1 cellular context compared by ENCODE assay signal in the genomic region with DNA sequence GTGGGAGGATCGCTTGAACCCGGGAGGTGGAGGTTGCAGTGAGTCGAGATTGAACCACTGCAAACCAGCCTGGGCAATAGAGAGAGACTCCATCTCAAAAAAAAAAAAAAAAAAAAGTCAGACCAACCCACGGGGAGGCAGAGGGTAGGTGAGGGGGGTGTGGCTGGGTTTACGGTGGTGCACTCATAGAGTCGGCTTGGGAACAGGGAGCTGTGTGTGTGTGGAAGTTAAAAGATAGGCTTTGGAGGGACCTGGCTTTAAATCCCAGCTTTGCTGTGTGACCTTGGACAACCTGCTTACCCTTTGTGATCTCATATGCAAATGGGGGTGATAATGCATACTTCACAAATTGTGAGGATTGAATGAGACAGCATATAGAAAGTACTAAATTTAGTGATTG.
TF ChIP-seq lines count a peak whose summit lies in the region.

No MANE protein-coding gene starts in this region.

TF ChIP-seq in H1, 55 proteins besides CTCF, POLR2A, EP300 and RAD21:
- TF ChIP-seq BACH1 (IDR thresholded peaks at IDR 0.05; ENCODE audit: low read length) (no peak), HDAC6 (IDR thresholded peaks at IDR 0.05; ENCODE audit: low read depth, low read length) (no peak), KDM1A (IDR thresholded peaks at IDR 0.05; ENCODE audit: borderline replicate concordance, low read length) (no peak), GABPA (IDR thresholded peaks at IDR 0.05; ENCODE audit: borderline replicate concordance, insufficient read depth, low read length) (no peak), CEBPB (IDR thresholded peaks at IDR 0.05; ENCODE audit: low read depth, low read length) (no peak)
- TF ChIP-seq, protein P1, sequence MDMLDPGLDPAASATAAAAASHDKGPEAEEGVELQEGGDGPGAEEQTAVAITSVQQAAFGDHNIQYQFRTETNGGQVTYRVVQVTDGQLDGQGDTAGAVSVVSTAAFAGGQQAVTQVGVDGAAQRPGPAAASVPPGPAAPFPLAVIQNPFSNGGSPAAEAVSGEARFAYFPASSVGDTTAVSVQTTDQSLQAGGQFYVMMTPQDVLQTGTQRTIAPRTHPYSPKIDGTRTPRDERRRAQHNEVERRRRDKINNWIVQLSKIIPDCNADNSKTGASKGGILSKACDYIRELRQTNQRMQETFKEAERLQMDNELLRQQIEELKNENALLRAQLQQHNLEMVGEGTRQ (IDR thresholded peaks at IDR 0.05; ENCODE audit: low read length): no peak
